15 cellular contexts compared by ENCODE assay signal in genomic region chr16:55735120-55735781, GRCh38.
"Had no signal": no experiment of that assay in that cellular context is flagged by ENCODE, and none has a peak within 500 bp of the region (broad histone marks: within the 10 kb centered on the region; RNA-seq: fewer than 3 reads in every experiment).

No MANE protein-coding gene starts in this region.

- ATAC-seq: left lung; natural killer cell; right cardiac atrium; stimulated activated naive CD8-positive, alpha-beta T cell treated with anti-CD3 and anti-CD28 coated beads, Interleukin-15, Interleukin-2, amounts not matched to agents 100 U/mL and 50 U/mL, for 24 hours had no signal

- H3K4me3 ChIP-seq: dorsolateral prefrontal cortex, left lung, smooth muscle cell, transverse colon had no signal

- H3K4me1 ChIP-seq: left lung, transverse colon had no signal

- H3K9me3 ChIP-seq: left lung, transverse colon had no signal

- H3K27me3 ChIP-seq: transverse colon had no signal

- DNase-seq: activated CD4-positive, alpha-beta memory T cell treated with anti-CD3 and anti-CD28 coated beads for 36 hours; activated CD4-positive, alpha-beta T cell treated with anti-CD3 and anti-CD28 coated beads for 1 hour; activated effector memory CD4-positive, alpha-beta T cell treated with Interleukin-2 at 50 U/mL for 16 hours; activated naive CD4-positive, alpha-beta T cell treated with anti-CD3 and anti-CD28 coated beads, Interleukin-2, amount 50 U/mL, for 16 hours; activated T-cell treated with anti-CD3 and anti-CD28 coated beads, Interleukin-2, amount 50 U/mL, for 24 hours; dorsolateral prefrontal cortex; erythroblast; left lung; natural killer cell; occipital lobe; right cardiac atrium; stimulated activated naive CD8-positive, alpha-beta T cell treated with anti-CD3 and anti-CD28 coated beads, Interleukin-15, Interleukin-2, amounts not matched to agents 100 U/mL and 50 U/mL, for 24 hours; transverse colon had no signal

- H3K27ac ChIP-seq: dorsolateral prefrontal cortex, left lung, transverse colon, VCaP had no signal

- H3K36me3 ChIP-seq: left lung, transverse colon had no signal
